Comparison of ENCODE assay signal across 8 cellular contexts in the genomic region with DNA sequence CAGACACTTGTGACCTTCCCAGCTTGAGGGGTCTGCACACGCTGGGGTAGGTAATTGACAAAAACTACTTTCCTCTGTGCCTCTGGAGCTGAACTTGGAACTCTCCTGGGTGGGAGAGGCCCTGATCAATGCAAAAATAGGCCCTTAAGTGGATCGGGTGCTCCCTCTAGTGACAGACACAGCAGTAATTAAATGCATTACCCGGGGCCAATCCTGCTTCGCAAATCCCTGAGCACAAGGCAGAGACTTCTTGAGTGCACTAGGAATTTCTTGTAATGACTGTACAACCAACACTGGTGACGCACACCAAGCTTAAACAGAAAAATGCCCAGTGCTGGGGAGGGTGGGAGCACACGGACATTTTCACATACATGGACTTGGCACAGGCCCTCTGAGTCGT.
DNase-seq lines count a peak whose midpoint lies in the region; ATAC-seq lines count a peak whose summit lies in the region.

No MANE protein-coding gene starts in this region.

- in situ Hi-C loops in T47D (cut with HindIII; ENCODE audit: low pct_unique_long_range_greater_than_20kb, low sequenced_read_pairs) = no loop called here

- ATAC-seq in GM19452 (IDR thresholded peaks at IDR 0.05; ENCODE audit: unreplicated experiment) = no peak

- peak; percentile 49 for DNase-seq in NCI-H345 (lab: John Stamatoyannopoulos, UW)
- no peak for DNase-seq in NCI-H345 treated with DMSO at 0.1 percent for 48 hours (lab: John Stamatoyannopoulos, UW; ENCODE audit: unreplicated experiment)
- peak; percentile 46 for DNase-seq in NCI-H1105 (lab: John Stamatoyannopoulos, UW)
- DNase-seq in T1000 (lab: John Stamatoyannopoulos, UW) = peak; percentile 63
- peak; percentile 64 to 85 for DNase-seq in T47D (ENCODE audit: low read depth in 1 of 2, low spot score in 1 of 2)
- DNase-seq in islet precursor cell = peak; percentile 88
- peak in 3 of 4 experiments; percentile 25 to 30 (median 29) for DNase-seq in stimulated activated CD4-positive, alpha-beta T cell treated with anti-CD3 and anti-CD28 coated beads, Interleukin-1b, Interleukin-23, amount 100 ng/mL, for 24 hours (ENCODE audit: low read depth in 4 of 4, low spot score in 1 of 4)
